In the genomic region with DNA sequence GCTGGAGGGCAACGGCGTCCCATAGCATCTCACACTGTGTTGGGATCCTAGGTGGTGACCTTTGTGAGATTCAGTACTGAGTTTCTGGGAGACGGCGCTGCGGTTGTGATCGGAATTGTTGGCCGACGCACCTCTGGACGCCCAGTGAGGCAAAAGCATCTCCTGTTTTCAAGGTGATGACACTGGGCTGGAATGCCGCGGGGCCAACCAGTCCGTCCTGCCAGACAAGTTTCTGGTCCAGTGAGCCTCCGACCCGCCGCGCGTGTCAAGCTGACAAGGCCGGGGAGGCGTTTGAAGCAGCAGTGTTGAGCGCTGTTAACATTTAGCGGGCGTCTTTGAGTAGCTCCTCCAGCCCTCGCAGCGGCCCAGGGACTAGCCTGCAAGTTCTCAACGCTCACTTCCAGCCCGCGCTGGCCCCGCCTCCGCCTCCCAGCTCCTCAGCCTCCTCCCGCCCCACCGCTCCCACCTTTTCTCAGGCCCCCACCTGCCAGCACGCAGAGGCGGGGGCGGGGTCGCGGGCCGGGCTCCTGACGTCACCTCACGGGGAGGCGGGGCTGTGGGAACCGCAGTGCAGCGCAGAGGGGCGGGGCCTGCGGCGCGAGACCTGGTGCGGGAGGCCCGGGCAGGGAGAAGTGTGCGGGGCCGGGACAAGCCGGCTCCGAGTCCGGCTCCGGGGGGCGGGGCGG, we compare ENCODE assay signal across 7 cellular contexts. TPM values are rescaled to one million over a fixed set of nuclear protein-coding genes. Genes with fewer than 3 reads are reported as not detected.
DNase-seq lines count a peak whose midpoint lies in the region; ATAC-seq, FAIRE-seq and TF ChIP-seq lines count a peak whose summit lies in the region.

No MANE protein-coding gene starts in this region.

- H3K4me1 Mint-ChIP-seq in central memory CD8-positive, alpha-beta T cell: peaks cover 14% of the 10 kb centered on the region

- TF ChIP-seq CTCF in kidney (IDR thresholded peaks at IDR 0.05; ENCODE audit: borderline replicate concordance, extremely low read depth, insufficient read depth): no peak

- peaks cover 66% of the 10 kb centered on the region for H3K27me3 Mint-ChIP-seq in central memory CD8-positive, alpha-beta T cell

- intact Hi-C loops in kidney (cut with DNase I): no loop called here

- H3K27ac Mint-ChIP-seq in central memory CD8-positive, alpha-beta T cell (ENCODE audit: low read depth): no peak overlapping the region

- H3K9ac ChIP-seq in kidney (ENCODE audit: low read length in 2 of 2): peak overlapping the region; percentile 37 to 59

- no peaks in the 10 kb centered on the region for H3K36me3 ChIP-seq in kidney (ENCODE audit: control insufficient read depth in 1 of 2, insufficient read depth in 2 of 2, low read length in 2 of 2)

- peak overlapping the region; percentile 77 for H3K4me3 Mint-ChIP-seq in central memory CD8-positive, alpha-beta T cell

- H3K27ac ChIP-seq in kidney (ENCODE audit: low read depth in 2 of 2, low read length in 2 of 2): peak overlapping the region; percentile 69 to 90

- peaks cover 10 to 11% of the 10 kb centered on the region in 2 donors for H3K4me1 ChIP-seq in kidney (ENCODE audit: control insufficient read depth in 1 of 2, insufficient read depth in 1 of 2, low read depth in 1 of 2, low read length in 2 of 2)

- H3K9me3 Mint-ChIP-seq in central memory CD8-positive, alpha-beta T cell: peaks cover 10% of the 10 kb centered on the region

- no peak for FAIRE-seq in kidney (lab: Jason Lieb, UNC)

- peak; percentile 71 for DNase-seq in NCI-H2196 (lab: John Stamatoyannopoulos, UW; ENCODE audit: unreplicated experiment)
- DNase-seq in central memory CD8-positive, alpha-beta T cell (ENCODE audit: low spot score in 2 of 2): peak; percentile 65 to 78
- DNase-seq in kidney: peak; percentile 97
- DNase-seq in stimulated activated CD4-positive, alpha-beta T cell treated with anti-CD3 and anti-CD28 coated beads, Interleukin-12 subunit alpha, Interleukin-12 subunit beta, amount 100 ng/mL, for 48 hours (ENCODE audit: low read depth in 2 of 3, low spot score in 1 of 3): peak; percentile 61 to 75 (median 75)

- H3K4me3 ChIP-seq in kidney (ENCODE audit: low read length in 2 of 2): peak overlapping the region; percentile 56 to 75

- no peaks in the 10 kb centered on the region for H3K9me3 ChIP-seq in kidney (ENCODE audit: control insufficient read depth in 1 of 2, low read length in 2 of 2)

- peaks cover 1% of the 10 kb centered on the region for H3K36me3 Mint-ChIP-seq in central memory CD8-positive, alpha-beta T cell (ENCODE audit: insufficient read depth)

- peak; percentile 72 for ATAC-seq in GM18520 (IDR thresholded peaks at IDR 0.05; ENCODE audit: unreplicated experiment)
- ATAC-seq in HG03066 (IDR thresholded peaks at IDR 0.05; ENCODE audit: low read depth, unreplicated experiment): peak; percentile 72
- ATAC-seq in activated CD4-positive, CD25-positive, alpha-beta regulatory T cell treated with anti-CD3 and anti-CD28 coated beads, Interleukin-2, amount 50 U/mL, for 24 hours: peak; percentile 78 to 81
- ATAC-seq in central memory CD8-positive, alpha-beta T cell (replicated peaks; ENCODE audit: extremely low read depth, poor library complexity, severe bottlenecking): peak; percentile 61

RNA-seq across cellular contexts. Expression of gene CDS1, which starts 0.5 kb away (rescaled TPM):
- 18.8 TPM for total RNA-seq in kidney
- 13.5 TPM for polyA plus RNA-seq in kidney (ENCODE audit: insufficient read depth, low read depth, low replicate concordance)

Comparison
In these comparisons a context has a peak if more than half of its experiments do, and no peak if none do; other contexts are left out.
1. Peak in every context shown above with its lines: DNase-seq, ATAC-seq, H3K4me3 ChIP-seq and H3K27ac ChIP-seq.